Comparison of ENCODE assay signal across 14 cellular contexts in the genomic region with DNA sequence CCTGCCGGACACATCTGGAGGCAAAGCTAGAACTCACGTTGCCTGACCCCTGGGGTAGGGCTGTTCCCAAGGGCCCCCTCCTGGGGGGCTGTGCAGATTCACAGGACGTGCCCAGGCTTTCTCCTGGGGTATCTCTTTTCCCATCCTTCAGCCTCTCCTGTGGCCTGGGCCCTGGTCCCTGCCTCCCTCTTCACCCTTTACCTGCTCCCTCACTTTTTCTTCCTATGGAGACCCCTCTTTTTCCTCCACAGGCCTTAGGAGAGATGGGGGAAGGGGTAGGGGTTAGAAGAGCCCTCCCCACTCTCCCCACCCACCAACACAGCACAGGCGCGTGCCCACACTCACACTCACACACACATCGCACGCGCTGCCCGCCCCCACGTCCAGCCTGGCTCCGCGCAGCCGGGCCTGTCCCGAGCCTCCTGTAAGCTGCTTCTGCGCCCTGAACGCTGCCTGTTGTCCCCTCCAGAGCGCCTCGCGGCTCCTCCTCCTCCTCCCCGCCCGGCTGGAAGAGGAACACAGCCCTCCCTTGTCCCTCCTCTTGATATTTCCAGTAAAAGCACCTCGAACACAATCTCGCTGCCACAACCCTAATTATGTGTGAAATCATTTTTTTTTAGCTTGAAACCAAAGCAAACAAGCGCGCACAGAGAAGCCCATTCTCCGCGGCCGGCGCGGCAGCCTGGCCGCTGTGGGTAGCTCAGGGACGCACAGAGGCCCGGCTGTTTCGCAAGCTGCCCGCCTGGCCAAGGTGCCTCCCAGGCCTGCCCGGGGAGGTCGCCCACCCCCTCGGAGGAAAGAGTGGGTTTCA. TPM values are rescaled to one million over a fixed set of nuclear protein-coding genes. Genes with fewer than 3 reads are reported as not detected.
DNase-seq lines count a peak whose midpoint lies in the region; ATAC-seq, FAIRE-seq and TF ChIP-seq lines count a peak whose summit lies in the region.
"Had no signal": no experiment of that assay in that cellular context is flagged by ENCODE, and none has a peak within 500 bp of the region (broad histone marks: within the 10 kb centered on the region; RNA-seq: fewer than 3 reads in every experiment).

No MANE protein-coding gene starts in this region.

- TF ChIP-seq POLR2A in thyroid gland (IDR thresholded peaks at IDR 0.05) = no peak

- H3K27ac ChIP-seq in thoracic aorta (peak overlapping the region; percentile 28 to 32), small intestine (ENCODE audit: low read depth in 1 of 2, low read length in 1 of 2) (no peak overlapping the region), thyroid gland (no peak overlapping the region)
- H3K27ac ChIP-seq: HL-60 had no signal

- peak; percentile 11 for DNase-seq in activated CD4-positive, alpha-beta T cell treated with anti-CD3 and anti-CD28 coated beads for 48 hours
- no peak for DNase-seq in activated CD4-positive, alpha-beta T cell treated with anti-CD3 and anti-CD28 coated beads for 4 hours
- DNase-seq in chondrocyte (ENCODE audit: low spot score) = no peak
- DNase-seq in islet precursor cell = peak; percentile 65
- DNase-seq in thoracic aorta (ENCODE audit: low spot score) = no peak
- DNase-seq in central memory CD4-positive, alpha-beta T cell = no peak
- no peak for DNase-seq in small intestine
- DNase-seq in thyroid gland = no peak
- DNase-seq: BE2C, left colon, NCI-H1092 treated with DMSO at 0.1 percent for 48 hours had no signal

- H3K4me3 ChIP-seq in thoracic aorta = peak overlapping the region; percentile 57
- H3K4me3 ChIP-seq in small intestine (ENCODE audit: low read depth in 1 of 2, low read length in 2 of 2) = no peak overlapping the region
- H3K4me3 ChIP-seq in thyroid gland (replicated peaks in 1 of 3) = no peak overlapping the region

- H3K36me3 ChIP-seq in thoracic aorta (no peaks in the 10 kb centered on the region), small intestine (ENCODE audit: control insufficient read depth in 2 of 2, insufficient read depth in 2 of 2, low read length in 2 of 2) (no peaks in the 10 kb centered on the region), thyroid gland (no peaks in the 10 kb centered on the region)
- H3K36me3 ChIP-seq: BE2C had no signal

- peaks cover 11% of the 10 kb centered on the region for H3K4me1 Mint-ChIP-seq in chondrocyte (ENCODE audit: low read depth)

- H3K36me3 Mint-ChIP-seq in chondrocyte (ENCODE audit: low read depth) = peaks cover 1% of the 10 kb centered on the region

- no peak for TF ChIP-seq CTCF in chondrocyte (IDR thresholded peaks at IDR 0.05)
- no peak for TF ChIP-seq CTCF in thoracic aorta (IDR thresholded peaks at IDR 0.05)
- no peak for TF ChIP-seq CTCF in thyroid gland (IDR thresholded peaks at IDR 0.05)

- H3K9me3 ChIP-seq in thoracic aorta (no peaks in the 10 kb centered on the region), small intestine (ENCODE audit: control insufficient read depth, low read depth) (no peaks in the 10 kb centered on the region), thyroid gland (no peaks in the 10 kb centered on the region)
- H3K9me3 ChIP-seq: BE2C had no signal

- intact Hi-C loops in thyroid gland (cut with DNase I) = no loop called here

- H3K27ac Mint-ChIP-seq in chondrocyte (ENCODE audit: unreplicated experiment) = peak overlapping the region; percentile 84

- H3K27me3 Mint-ChIP-seq in chondrocyte (ENCODE audit: low read depth) = peaks cover 6% of the 10 kb centered on the region

- ATAC-seq in thoracic aorta (ENCODE audit: insufficient number of reproducible peaks, low FRiP score, low read depth) = no peak
- ATAC-seq: left colon had no signal

- H3K4me3 Mint-ChIP-seq in chondrocyte (ENCODE audit: unreplicated experiment) = peak overlapping the region; percentile 88

- H3K27me3 ChIP-seq in thoracic aorta (replicated peaks; ENCODE audit: insufficient read depth) (no peaks in the 10 kb centered on the region), small intestine (ENCODE audit: control insufficient read depth in 2 of 2, insufficient read depth in 2 of 2, low read length in 2 of 2) (peaks cover 0 to 12% of the 10 kb centered on the region in 2 donors), thyroid gland (no peaks in the 10 kb centered on the region)

- FAIRE-seq in small intestine (lab: Jason Lieb, UNC) = no peak
- FAIRE-seq: GM19239 had no signal

- H3K9me3 Mint-ChIP-seq in chondrocyte (ENCODE audit: low read depth) = peaks cover 5% of the 10 kb centered on the region

- H3K4me1 ChIP-seq in thoracic aorta (ENCODE audit: control insufficient read depth in 1 of 2, low read depth in 2 of 2) (peaks cover 0 to 5% of the 10 kb centered on the region in 2 donors), small intestine (ENCODE audit: control insufficient read depth in 2 of 2, insufficient read depth in 1 of 2, low read depth in 1 of 2, low read length in 1 of 2) (no peaks in the 10 kb centered on the region), thyroid gland (no peaks in the 10 kb centered on the region)
- H3K4me1 ChIP-seq: BE2C had no signal

- WGBS in small intestine, 3 donors = 9 to 24% (median 23%) methylated on average over 38 of the region's 38 CpGs
- 9 to 10% methylated on average over 38 of the region's 38 CpGs for WGBS in thyroid gland, 2 donors

RNA-seq across cellular contexts. Expression of a gene that starts 33.9 kb away (rescaled TPM):
- total RNA-seq in chondrocyte = 21.5 to 176 TPM (median 171 TPM) in 3 replicates
- total RNA-seq in thoracic aorta = 100 to 1,000 TPM in 1 of 2 donors, 10 to 100 TPM in 1; 23.2 to 147 TPM
- polyA plus RNA-seq in small intestine = under 1 TPM in 1 of 3 donors, not detected in 2; 0.09 TPM
- total RNA-seq in thyroid gland = under 1 TPM in 3 of 4 donors, not detected in 1; 0.13 to 0.73 (median 0.25) TPM
- total RNA-seq: dermis microvascular lymphatic vessel endothelial cell had no signal

Comparison
In these comparisons a context has a peak if more than half of its experiments do, and no peak if none do; other contexts are left out.
1. DNase-seq: peak in activated CD4-positive, alpha-beta T cell treated with anti-CD3 and anti-CD28 coated beads for 48 hours (single experiment) and islet precursor cell (single experiment); none in activated CD4-positive, alpha-beta T cell treated with anti-CD3 and anti-CD28 coated beads for 4 hours (0 of 2), chondrocyte (single experiment), thoracic aorta (single experiment), central memory CD4-positive, alpha-beta T cell (single experiment), small intestine (single experiment) and thyroid gland (0 of 2).
2. H3K27ac ChIP-seq: peak in thoracic aorta (2 of 2); none in small intestine (0 of 2) and thyroid gland (0 of 3).
3. RNA of a gene that starts 33.9 kb away (total RNA-seq): 21.5 to 176 TPM in chondrocyte and 23.2 to 147 TPM in thoracic aorta; 0.13 to 0.73 TPM in thyroid gland; every median in the first group is over 10 times any median in the second.